In genomic region chr1:19096036-19096833, GRCh38 we compare ENCODE assay signal across 8 cellular contexts.
A peak's percentile ranks its signal among the peaks of the same experiment; 100 is the strongest.
DNase-seq lines count a peak whose midpoint lies in the region; FAIRE-seq and TF ChIP-seq lines count a peak whose summit lies in the region.

No MANE protein-coding gene starts in this region.

- H4K5ac ChIP-seq in H1 (ENCODE audit: insufficient read length, low read depth, low read length): no peak overlapping the region

- no peak for TF ChIP-seq EP300 in H1 (IDR thresholded peaks at IDR 0.05; ENCODE audit: borderline replicate concordance in 1 of 2, low read depth in 2 of 2, low read length in 2 of 2)

- CTCF ChIA-PET in H1 (lab: Charles Lee; ENCODE audit: partially characterized antibody): interaction anchor here (0.6 to 2.0 kb wide), 18 partner anchors 9 to 547 kb away, joined by 3 to 8 read pairs (median 3); no protein-coding TSS in a partner anchor

- no peak overlapping the region for H4K8ac ChIP-seq in H1 (ENCODE audit: extremely low read depth, insufficient read depth, low read length)

- H3K4me1 ChIP-seq in H1 (replicated peaks in 1 of 4; ENCODE audit: control insufficient read depth in 3 of 4, insufficient read depth in 4 of 4, low read length in 3 of 4) (no peaks in the 10 kb centered on the region), Karpas-422 (ENCODE audit: low read length) (no peaks in the 10 kb centered on the region)
- no peaks in the 10 kb centered on the region for H3K4me1 ChIP-seq in effector memory CD4-positive, alpha-beta T cell (ENCODE audit: control insufficient read depth, insufficient read depth, low read length, poor library complexity, severe bottlenecking)

- H3K4me3 ChIP-seq in NB4 (ENCODE audit: low read depth, low read length): no peak overlapping the region
- H3K4me3 ChIP-seq in H1 (ENCODE audit: extremely low read depth in 1 of 4, insufficient read depth in 2 of 4, low read depth in 3 of 4, low read length in 4 of 4): no peak overlapping the region
- no peak overlapping the region for H3K4me3 ChIP-seq in effector memory CD4-positive, alpha-beta T cell (ENCODE audit: insufficient read depth, low read depth, low read length, poor library complexity, severe bottlenecking)
- H3K4me3 ChIP-seq in Karpas-422 (ENCODE audit: low read length): no peak overlapping the region

- H3K23ac ChIP-seq in H1 (ENCODE audit: insufficient read length): no peak overlapping the region

- no peak overlapping the region for H2BK12ac ChIP-seq in H1 (ENCODE audit: low read depth, low read length)

- H3K79me2 ChIP-seq in H1 (ENCODE audit: control insufficient read depth in 1 of 2, insufficient read depth in 2 of 2, low read length in 2 of 2) (no peaks in the 10 kb centered on the region), Karpas-422 (ENCODE audit: low read length) (no peaks in the 10 kb centered on the region)

- POLR2A ChIA-PET in H1 (lab: Charles Lee; ENCODE audit: partially characterized antibody): no interaction called here

- H3K9me2 ChIP-seq in Karpas-422 (replicated peaks; ENCODE audit: insufficient read depth, low read length): no peaks in the 10 kb centered on the region

- no peak overlapping the region for H3K18ac ChIP-seq in H1 (ENCODE audit: extremely low read depth, low read length)

- 92% methylated on average over 7 of the region's 7 CpGs; no CpG with 5 or more reads in 1 of the 2 experiments for WGBS in H1 (ENCODE audit: extremely low coverage in 1 of 2, insufficient coverage in 1 of 2, insufficient read length in 1 of 2, insufficient replicate concordance in 2 of 2, low coverage in 1 of 2, low lambda C conversion rate in 2 of 2, missing lambda C conversion rate in 1 of 2), 2 experiments

- H2BK15ac ChIP-seq in H1 (ENCODE audit: low read length): no peak overlapping the region

- H3K9ac ChIP-seq in H1 (replicated peaks in 1 of 4; ENCODE audit: extremely low read depth in 1 of 4, low read depth in 3 of 4, low read length in 3 of 4) (no peak overlapping the region), Karpas-422 (ENCODE audit: low read length) (no peak overlapping the region)

- H3K23me2 ChIP-seq in H1 (ENCODE audit: low read depth, low read length): no peaks in the 10 kb centered on the region

- no peak overlapping the region for H3K14ac ChIP-seq in H1 (ENCODE audit: insufficient read length)

- H3K9me3 ChIP-seq in H1 (ENCODE audit: insufficient read depth in 2 of 2, low read depth in 1 of 2, low read length in 1 of 2): no peaks in the 10 kb centered on the region
- no peaks in the 10 kb centered on the region for H3K9me3 ChIP-seq in effector memory CD4-positive, alpha-beta T cell (ENCODE audit: control insufficient read depth, low read length)
- no peaks in the 10 kb centered on the region for H3K9me3 ChIP-seq in Karpas-422 (ENCODE audit: low read length)

- no peak overlapping the region for H3K4me2 ChIP-seq in H1 (ENCODE audit: insufficient read depth in 1 of 2, low read depth in 2 of 2, low read length in 2 of 2)
- no peak overlapping the region for H3K4me2 ChIP-seq in Karpas-422 (ENCODE audit: low read depth, low read length, poor library complexity, severe bottlenecking)

- H3K27ac ChIP-seq in H1 (ENCODE audit: low read depth, low read length): no peak overlapping the region
- no peak overlapping the region for H3K27ac ChIP-seq in effector memory CD4-positive, alpha-beta T cell (ENCODE audit: insufficient read depth, low read length, poor library complexity, severe bottlenecking)
- no peak overlapping the region for H3K27ac ChIP-seq in Karpas-422 (ENCODE audit: low read length)

- no peak overlapping the region for H2AK5ac ChIP-seq in H1 (ENCODE audit: low read depth, low read length)

- H4K91ac ChIP-seq in H1 (replicated peaks; ENCODE audit: insufficient read length, low read length): no peak overlapping the region

- no peak overlapping the region for H2BK5ac ChIP-seq in H1 (ENCODE audit: low read depth, low read length)

- no peak overlapping the region for H3K56ac ChIP-seq in H1 (replicated peaks; ENCODE audit: insufficient read length, low read depth, low read length)

- FAIRE-seq in D721Med (lab: Jason Lieb, UNC) (no peak), H1 (lab: Jason Lieb, UNC) (no peak)

- DNase-seq in D721Med (ENCODE audit: insufficient read length, low spot score) (no peak), NB4 (ENCODE audit: low read depth) (peak; percentile 33), H1 (ENCODE audit: low read depth in 1 of 2, low spot score in 2 of 2) (no peak), mucosa of gallbladder (ENCODE audit: low spot score) (peak; percentile 52), NCI-H774 (lab: John Stamatoyannopoulos, UW) (no peak), NCI-H187 (lab: John Stamatoyannopoulos, UW) (no peak), Karpas-422 (no peak)
- DNase-seq in effector memory CD4-positive, alpha-beta T cell: no peak

- no peak overlapping the region for H3K4ac ChIP-seq in H1 (replicated peaks; ENCODE audit: insufficient read length, low read depth, low read length)

- H4K20me1 ChIP-seq in H1 (replicated peaks in 1 of 2; ENCODE audit: control insufficient read depth in 1 of 2, insufficient read depth in 2 of 2, low read length in 2 of 2): peaks cover 0 to 11% of the 10 kb centered on the region in 2 experiments
- H4K20me1 ChIP-seq in Karpas-422 (ENCODE audit: insufficient read depth, low read depth, low read length): 0 out of 2 replicates have a peak, but pooled peaks cover 3% of the 10 kb centered on the region

- TF ChIP-seq POLR2A in NB4 (IDR thresholded peaks at IDR 0.05; ENCODE audit: extremely low read depth, insufficient read length) (no peak), H1 (IDR thresholded peaks at IDR 0.05; ENCODE audit: control extremely low read depth in 1 of 2, low read depth in 2 of 2, low read length in 2 of 2) (no peak)

- TF ChIP-seq RAD21 in H1 (IDR thresholded peaks at IDR 0.05 in 1 of 2, conservative IDR thresholded peaks at IDR 0.05 in 1 of 2; ENCODE audit: low read depth in 2 of 2, low read length in 2 of 2): peak; percentile 43 to 48

- H3K36me3 ChIP-seq in H1 (ENCODE audit: control insufficient read depth in 2 of 4, insufficient read depth in 4 of 4, low read length in 3 of 4) (peaks cover 79 to 97% (median 94%) of the 10 kb centered on the region in 4 experiments), Karpas-422 (ENCODE audit: insufficient read depth, low read length) (peaks cover 89% of the 10 kb centered on the region)
- H3K36me3 ChIP-seq in effector memory CD4-positive, alpha-beta T cell (ENCODE audit: control insufficient read depth, insufficient read depth, low read length): peaks cover 98% of the 10 kb centered on the region

- TF ChIP-seq CTCF in D721Med (IDR thresholded peaks at IDR 0.05; ENCODE audit: insufficient read depth, missing control alignments) (peak; percentile 62), NB4 (IDR thresholded peaks at IDR 0.05; ENCODE audit: low read depth, low read length) (peak; percentile 20), H1 (IDR thresholded peaks at IDR 0.05; ENCODE audit: control extremely low read depth in 1 of 3, insufficient read depth in 1 of 3, low read depth in 1 of 3, low read length in 3 of 3) (peak; percentile 12 to 44 (median 30); a peak in 3 of 4 replicates)

- H2BK120ac ChIP-seq in H1 (replicated peaks; ENCODE audit: low read depth, low read length): no peak overlapping the region

- no peak overlapping the region for H2BK20ac ChIP-seq in H1 (ENCODE audit: low read length)

- H3K79me1 ChIP-seq in H1 (ENCODE audit: low read depth, low read length): no peaks in the 10 kb centered on the region; the same call in 1 of the 2 replicates

- H3K27me3 ChIP-seq in H1 (replicated peaks in 1 of 4; ENCODE audit: control insufficient read depth in 3 of 4, extremely low read depth in 1 of 4, insufficient read depth in 3 of 4, low read length in 3 of 4): no peaks in the 10 kb centered on the region
- no peaks in the 10 kb centered on the region for H3K27me3 ChIP-seq in effector memory CD4-positive, alpha-beta T cell (replicated peaks; ENCODE audit: control insufficient read depth, insufficient read depth, low read length, poor library complexity, severe bottlenecking)
- no peaks in the 10 kb centered on the region for H3K27me3 ChIP-seq in Karpas-422 (ENCODE audit: low read length)

- H2AFZ ChIP-seq in H1 (ENCODE audit: low read length): no peak overlapping the region
- no peak overlapping the region for H2AFZ ChIP-seq in Karpas-422 (ENCODE audit: low read length)

TF ChIP-seq in H1, 55 proteins besides CTCF, POLR2A, EP300 and RAD21:
- TF ChIP-seq SRF (IDR thresholded peaks at IDR 0.05; ENCODE audit: low read depth, low read length) (no peak), ATF3 (IDR thresholded peaks at IDR 0.05; ENCODE audit: insufficient read depth, low read depth, low read length) (no peak), MAX (IDR thresholded peaks at IDR 0.05) (no peak), YY1 (IDR thresholded peaks at IDR 0.05; ENCODE audit: low read depth, low read length) (no peak), KDM1A (IDR thresholded peaks at IDR 0.05; ENCODE audit: borderline replicate concordance, low read length) (no peak), TAF1 (IDR thresholded peaks at IDR 0.05; ENCODE audit: low read depth, low read length) (no peak), JUND (IDR thresholded peaks at IDR 0.05; ENCODE audit: low read length) (no peak), HDAC6 (IDR thresholded peaks at IDR 0.05; ENCODE audit: low read depth, low read length) (no peak), BRCA1 (IDR thresholded peaks at IDR 0.05; ENCODE audit: low read depth, low read length) (no peak), RFX5 (IDR thresholded peaks at IDR 0.05; ENCODE audit: borderline replicate concordance, low read depth, low read length) (no peak)

Comparison
In these comparisons a context has a peak if more than half of its experiments do, and no peak if none do; other contexts are left out.
1. DNase-seq: peak in NB4 (single experiment) and mucosa of gallbladder (single experiment); none in D721Med (single experiment), H1 (0 of 2), NCI-H774 (single experiment), NCI-H187 (0 of 2), effector memory CD4-positive, alpha-beta T cell (0 of 3) and Karpas-422 (single experiment).
2. Peak in every context shown above with its lines, with median percentiles within 50 percentile points of each other: CTCF ChIP-seq.